Comparison of ENCODE assay signal across 17 cellular contexts in genomic region chr4:13912436-13912835, GRCh38.
"Had no signal": no experiment of that assay in that cellular context is flagged by ENCODE, and none has a peak within 500 bp of the region (broad histone marks: within the 10 kb centered on the region; RNA-seq: fewer than 3 reads in every experiment).

No MANE protein-coding gene starts in this region.

- H3K4me1 ChIP-seq: ascending aorta, gastroesophageal sphincter, heart left ventricle, left lung, right lobe of liver had no signal

- H3K27me3 ChIP-seq: ascending aorta, gastroesophageal sphincter, heart left ventricle, left lung, right lobe of liver had no signal

- H3K36me3 ChIP-seq: ascending aorta, gastroesophageal sphincter, heart left ventricle, left lung, right lobe of liver had no signal

- ATAC-seq: activated CD8-positive, alpha-beta T cell treated with anti-CD3 and anti-CD28 coated beads for 36 hours; activated naive CD8-positive, alpha-beta T cell treated with anti-CD3 and anti-CD28 coated beads, Interleukin-2, amount 50 U/mL, for 24 hours; heart left ventricle; stimulated activated naive B cell treated with anti-CD40 and anti-IgM and Interleukin-4, amounts not matched to agents 10 μg/mL and 1 μg/mL and 100 μg/mL, for 72 hours had no signal

- H3K4me3 ChIP-seq: ascending aorta, gastroesophageal sphincter, heart left ventricle, left lung, right lobe of liver had no signal

- H3K9me3 ChIP-seq: ascending aorta, gastroesophageal sphincter, heart left ventricle, left lung, right lobe of liver had no signal

- H3K27ac ChIP-seq: ascending aorta, gastroesophageal sphincter, heart left ventricle, left lung, right lobe of liver had no signal

- DNase-seq: activated CD4-positive, alpha-beta T cell treated with anti-CD3 and anti-CD28 coated beads, Interleukin-2, amount 10 ng/mL, durations not matched to agents 24 days and 14 days; activated CD8-positive, alpha-beta T cell treated with anti-CD3 and anti-CD28 coated beads for 36 hours; activated naive CD4-positive, alpha-beta T cell treated with anti-CD3 and anti-CD28 coated beads, Interleukin-2, amount 10 ng/mL, durations not matched to agents 7 days and 5 days; activated naive CD8-positive, alpha-beta T cell treated with anti-CD3 and anti-CD28 coated beads, Interleukin-2, amount 50 U/mL, for 24 hours; activated T-cell treated with anti-CD3 and anti-CD28 coated beads, Interleukin-2, amount 50 U/mL, for 24 hours; cerebellar nuclear complex; effector CD4-positive, alpha-beta T cell; heart left ventricle; left lung; occipital lobe; right lobe of liver; stimulated activated naive B cell treated with anti-CD40 and anti-IgM and Interleukin-4, amounts not matched to agents 10 μg/mL and 1 μg/mL and 100 μg/mL, for 72 hours; T1000 had no signal

- FAIRE-seq: bronchial epithelial cell, urothelium cell line had no signal
